Comparison of ENCODE assay signal across 23 cellular contexts in genomic region chr9:132020272-132020671, GRCh38.
"Had no signal": no experiment of that assay in that cellular context is flagged by ENCODE, and none has a peak within 500 bp of the region (broad histone marks: within the 10 kb centered on the region; RNA-seq: fewer than 3 reads in every experiment).

No MANE protein-coding gene starts in this region.

- ATAC-seq: activated CD4-positive, CD25-positive, alpha-beta regulatory T cell treated with anti-CD3 and anti-CD28 coated beads, Interleukin-2, amount 50 U/mL, for 24 hours; activated CD8-positive, alpha-beta T cell treated with anti-CD3 and anti-CD28 coated beads, Interleukin-2, amount 10 ng/mL, durations not matched to agents 7 days and 5 days; body of pancreas; left lung; naive thymus-derived CD4-positive, alpha-beta T cell; stimulated activated naive CD8-positive, alpha-beta T cell treated with anti-CD3 and anti-CD28 coated beads, Interleukin-15, Interleukin-2, amounts not matched to agents 100 U/mL and 50 U/mL, for 24 hours; upper lobe of right lung had no signal

- H3K27me3 Mint-ChIP-seq: activated CD4-positive, alpha-beta T cell treated with anti-CD3 and anti-CD28 coated beads, Interleukin-2, amount 10 ng/mL, durations not matched to agents 7 days and 5 days; activated naive CD4-positive, alpha-beta T cell treated with anti-CD3 and anti-CD28 coated beads, Interleukin-2, amount 50 U/mL, for 24 hours; dendritic cell treated with granulocyte-macrophage colony-stimulating factor and Interleukin-4, amounts not matched to agents 40 ng/mL and 50 ng/mL, for 4 days; naive thymus-derived CD4-positive, alpha-beta T cell had no signal

- H3K9me3 ChIP-seq: body of pancreas, heart right ventricle, left lung, thyroid gland, upper lobe of right lung had no signal

- H3K4me1 ChIP-seq: left lung had no signal

- H3K9me3 Mint-ChIP-seq: activated CD4-positive, alpha-beta T cell treated with anti-CD3 and anti-CD28 coated beads, Interleukin-2, amount 10 ng/mL, durations not matched to agents 7 days and 5 days; activated naive CD4-positive, alpha-beta T cell treated with anti-CD3 and anti-CD28 coated beads, Interleukin-2, amount 50 U/mL, for 24 hours; dendritic cell treated with granulocyte-macrophage colony-stimulating factor and Interleukin-4, amounts not matched to agents 40 ng/mL and 50 ng/mL, for 4 days; naive thymus-derived CD4-positive, alpha-beta T cell; neural progenitor cell; T-helper 2 cell treated with Interferon-gamma antibody and Interleukin-4, amounts not matched to agents 5 μg/mL and 100 μg/mL, for 36 hours had no signal

- FAIRE-seq: keratinocyte had no signal

- DNase-seq: activated CD4-positive, alpha-beta T cell treated with anti-CD3 and anti-CD28 coated beads, Interleukin-2, amount 10 ng/mL, durations not matched to agents 7 days and 5 days; activated CD8-positive, alpha-beta T cell treated with anti-CD3 and anti-CD28 coated beads, Interleukin-2, amount 10 ng/mL, durations not matched to agents 7 days and 5 days; activated gamma-delta T cell treated with Interleukin-2 at 50 U/mL for 16 hours; anterior cingulate cortex; body of pancreas; effector CD8-positive, alpha-beta T cell; heart right ventricle; left lung; naive thymus-derived CD4-positive, alpha-beta T cell; posterior cingulate gyrus; stimulated activated CD4-positive, alpha-beta T cell treated with anti-CD3 and anti-CD28 coated beads, Interleukin-4, amount 100 ng/mL, for 4 hours; stimulated activated naive CD8-positive, alpha-beta T cell treated with anti-CD3 and anti-CD28 coated beads, Interleukin-15, Interleukin-2, amounts not matched to agents 100 U/mL and 50 U/mL, for 24 hours; SW 1271; upper lobe of right lung had no signal

- H3K36me3 ChIP-seq: heart right ventricle, left lung, neural progenitor cell, thyroid gland, upper lobe of right lung had no signal

- H3K27ac ChIP-seq: body of pancreas, heart right ventricle, left lung, neural progenitor cell, thyroid gland, upper lobe of right lung, VCaP had no signal

- H3K9ac ChIP-seq: neural progenitor cell had no signal

- H3K27ac Mint-ChIP-seq: activated CD4-positive, alpha-beta T cell treated with anti-CD3 and anti-CD28 coated beads, Interleukin-2, amount 10 ng/mL, durations not matched to agents 7 days and 5 days; activated CD8-positive, alpha-beta T cell treated with anti-CD3 and anti-CD28 coated beads, Interleukin-2, amount 10 ng/mL, durations not matched to agents 7 days and 5 days; dendritic cell treated with granulocyte-macrophage colony-stimulating factor and Interleukin-4, amounts not matched to agents 40 ng/mL and 50 ng/mL, for 4 days; naive thymus-derived CD4-positive, alpha-beta T cell; neural progenitor cell; T-helper 2 cell treated with Interferon-gamma antibody and Interleukin-4, amounts not matched to agents 5 μg/mL and 100 μg/mL, for 36 hours had no signal

- H3K4me3 ChIP-seq: body of pancreas, heart right ventricle, left lung, lung, neural progenitor cell, thyroid gland, upper lobe of right lung had no signal

- H3K4me3 Mint-ChIP-seq: activated CD4-positive, alpha-beta T cell treated with anti-CD3 and anti-CD28 coated beads, Interleukin-2, amount 10 ng/mL, durations not matched to agents 7 days and 5 days; activated CD8-positive, alpha-beta T cell treated with anti-CD3 and anti-CD28 coated beads, Interleukin-2, amount 10 ng/mL, durations not matched to agents 7 days and 5 days; activated naive CD4-positive, alpha-beta T cell treated with anti-CD3 and anti-CD28 coated beads, Interleukin-2, amount 50 U/mL, for 24 hours; dendritic cell treated with granulocyte-macrophage colony-stimulating factor and Interleukin-4, amounts not matched to agents 40 ng/mL and 50 ng/mL, for 4 days; naive thymus-derived CD4-positive, alpha-beta T cell; neural progenitor cell; T-helper 2 cell treated with Interferon-gamma antibody and Interleukin-4, amounts not matched to agents 5 μg/mL and 100 μg/mL, for 36 hours had no signal

- H3K36me3 Mint-ChIP-seq: neural progenitor cell had no signal

- H3K4me1 Mint-ChIP-seq: activated CD4-positive, alpha-beta T cell treated with anti-CD3 and anti-CD28 coated beads, Interleukin-2, amount 10 ng/mL, durations not matched to agents 7 days and 5 days had no signal

- H2AFZ ChIP-seq: neural progenitor cell had no signal

- H3K4me2 ChIP-seq: neural progenitor cell had no signal

- H3K27me3 ChIP-seq: body of pancreas, heart right ventricle, left lung, neural progenitor cell, thyroid gland, upper lobe of right lung had no signal
